Comparison of ENCODE assay signal across 19 cellular contexts in genomic region chr13:99330942-99331341, GRCh38. TPM values are rescaled to one million over a fixed set of nuclear protein-coding genes. Genes with fewer than 3 reads are reported as not detected.
DNase-seq lines count a peak whose midpoint lies in the region; ATAC-seq, FAIRE-seq and TF ChIP-seq lines count a peak whose summit lies in the region.
"Had no signal": no experiment of that assay in that cellular context is flagged by ENCODE, and none has a peak within 500 bp of the region (broad histone marks: within the 10 kb centered on the region; RNA-seq: fewer than 3 reads in every experiment).

No MANE protein-coding gene starts in this region.

- no peaks in the 10 kb centered on the region for H3K9me3 Mint-ChIP-seq in activated T-helper 17 cell treated with anti-CD3 and anti-CD28 coated beads, Interleukin-2, amount 50 U/mL, for 72 hours
- peaks cover 0 to 1% (median 0%) of the 10 kb centered on the region in 7 donors for H3K9me3 Mint-ChIP-seq in CD14-positive monocyte
- H3K9me3 Mint-ChIP-seq: CD4-positive, alpha-beta memory T cell; GM23338 had no signal

- peak overlapping the region; percentile 23 for H3K4me3 Mint-ChIP-seq in activated T-helper 17 cell treated with anti-CD3 and anti-CD28 coated beads, Interleukin-2, amount 50 U/mL, for 72 hours
- H3K4me3 Mint-ChIP-seq in CD14-positive monocyte = no peak overlapping the region
- H3K4me3 Mint-ChIP-seq: GM23338 had no signal

- H3K27ac ChIP-seq in Karpas-422 (ENCODE audit: low read length) = peak overlapping the region; percentile 95; the same call in 1 of the 2 replicates
- H3K27ac ChIP-seq in OCI-LY7 (ENCODE audit: low read depth, low read length, poor library complexity, severe bottlenecking) = no peak overlapping the region
- peak overlapping the region; percentile 35 for H3K27ac ChIP-seq in smooth muscle cell (ENCODE audit: low read depth)
- H3K27ac ChIP-seq in spleen = no peak overlapping the region

- no peaks in the 10 kb centered on the region for H3F3A ChIP-seq in smooth muscle cell (ENCODE audit: low read depth)

- H3K36me3 ChIP-seq in Karpas-422 (ENCODE audit: insufficient read depth, low read length) (peaks cover 12% of the 10 kb centered on the region; the same call in 1 of the 2 replicates), OCI-LY7 (ENCODE audit: insufficient read depth, low read length) (peaks cover 23% of the 10 kb centered on the region), smooth muscle cell (ENCODE audit: low read depth) (no peaks in the 10 kb centered on the region), spleen (peaks cover 0 to 32% (median 9%) of the 10 kb centered on the region in 6 donors)

- no peak for FAIRE-seq in RCC 7860 (lab: Jason Lieb, UNC)
- FAIRE-seq: A204.1, HTR-8/SVneo had no signal

- H3K27me3 ChIP-seq in Karpas-422 (ENCODE audit: low read length) (no peaks in the 10 kb centered on the region), smooth muscle cell (ENCODE audit: low read depth) (no peaks in the 10 kb centered on the region), spleen (replicated peaks in 1 of 7) (no peaks in the 10 kb centered on the region)
- H3K27me3 ChIP-seq: BE2C had no signal

- POLR2A ChIA-PET in OCI-LY7 (lab: Charles Lee) = interaction anchor here (0.9 to 1.5 kb wide), 2 partner anchors 13 to 204 kb away, joined by 3 to 4 read pairs; no protein-coding TSS in a partner anchor

- ATAC-seq in activated T-helper 17 cell treated with anti-CD3 and anti-CD28 coated beads, Interleukin-2, amount 50 U/mL, for 72 hours (replicated peaks) = no peak
- ATAC-seq: GM23338 had no signal

- no peak for TF ChIP-seq CTCF in OCI-LY7 (conservative IDR thresholded peaks at IDR 0.05; ENCODE audit: low read length)
- TF ChIP-seq CTCF in smooth muscle cell (IDR thresholded peaks at IDR 0.05; ENCODE audit: borderline replicate concordance, insufficient read depth, poor library complexity, severe bottlenecking) = no peak
- TF ChIP-seq CTCF in spleen (IDR thresholded peaks at IDR 0.05 in 8 of 11, conservative IDR thresholded peaks at IDR 0.05 in 3 of 11) = no peak
- TF ChIP-seq CTCF in CD14-positive monocyte (IDR thresholded peaks at IDR 0.05) = no peak

- peaks cover 73% of the 10 kb centered on the region for H3K36me3 Mint-ChIP-seq in activated T-helper 17 cell treated with anti-CD3 and anti-CD28 coated beads, Interleukin-2, amount 50 U/mL, for 72 hours (ENCODE audit: low read depth)
- H3K36me3 Mint-ChIP-seq in CD14-positive monocyte = peaks cover 46 to 51% of the 10 kb centered on the region in 2 donors

- TF ChIP-seq POLR2A in spleen (IDR thresholded peaks at IDR 0.05) = no peak

- peaks cover 9% of the 10 kb centered on the region for H3K79me2 ChIP-seq in Karpas-422 (ENCODE audit: low read length)
- no peaks in the 10 kb centered on the region for H3K79me2 ChIP-seq in OCI-LY7 (ENCODE audit: insufficient read depth, low read depth, low read length)
- H3K79me2 ChIP-seq in smooth muscle cell (ENCODE audit: low read depth) = no peaks in the 10 kb centered on the region

- H2AFZ ChIP-seq in Karpas-422 (ENCODE audit: low read length) (no peak overlapping the region), OCI-LY7 (ENCODE audit: low read length) (no peak overlapping the region), smooth muscle cell (ENCODE audit: low read depth) (no peak overlapping the region)
- H2AFZ ChIP-seq: GM23338 had no signal

- H3K4me1 Mint-ChIP-seq in activated T-helper 17 cell treated with anti-CD3 and anti-CD28 coated beads, Interleukin-2, amount 50 U/mL, for 72 hours = peaks cover 38% of the 10 kb centered on the region
- H3K4me1 Mint-ChIP-seq in CD14-positive monocyte = peaks cover 28% of the 10 kb centered on the region

- no peaks in the 10 kb centered on the region for H4K20me1 ChIP-seq in Karpas-422 (ENCODE audit: insufficient read depth, low read depth, low read length)
- H4K20me1 ChIP-seq in OCI-LY7 (ENCODE audit: insufficient read depth, low read length) = no peaks in the 10 kb centered on the region
- H4K20me1 ChIP-seq in smooth muscle cell (ENCODE audit: low read depth) = no peaks in the 10 kb centered on the region

- H3K4me1 ChIP-seq in Karpas-422 (ENCODE audit: low read length) = peaks cover 70% of the 10 kb centered on the region
- peaks cover 49% of the 10 kb centered on the region for H3K4me1 ChIP-seq in OCI-LY7 (ENCODE audit: insufficient read depth, low read length, poor library complexity, severe bottlenecking)
- H3K4me1 ChIP-seq in smooth muscle cell (ENCODE audit: low read depth) = peaks cover 9% of the 10 kb centered on the region
- peaks cover 3 to 55% (median 28%) of the 10 kb centered on the region in 6 donors for H3K4me1 ChIP-seq in spleen

- H3K9ac ChIP-seq in Karpas-422 (ENCODE audit: low read length) (no peak overlapping the region), smooth muscle cell (ENCODE audit: low read depth) (no peak overlapping the region)

- CTCF ChIA-PET in OCI-LY7 (lab: Charles Lee; ENCODE audit: unreplicated experiment) = no interaction called here

- H3K27ac Mint-ChIP-seq in activated T-helper 17 cell treated with anti-CD3 and anti-CD28 coated beads, Interleukin-2, amount 50 U/mL, for 72 hours = no peak overlapping the region
- peak overlapping the region in 2 of 7 donors; percentile 16 to 54 for H3K27ac Mint-ChIP-seq in CD14-positive monocyte
- H3K27ac Mint-ChIP-seq: GM23338 had no signal

- no peaks in the 10 kb centered on the region for H3K27me3 Mint-ChIP-seq in activated T-helper 17 cell treated with anti-CD3 and anti-CD28 coated beads, Interleukin-2, amount 50 U/mL, for 72 hours
- H3K27me3 Mint-ChIP-seq in CD14-positive monocyte (ENCODE audit: low read depth in 3 of 3) = peaks cover 0 to 2% (median 1%) of the 10 kb centered on the region in 3 donors
- H3K27me3 Mint-ChIP-seq: CD4-positive, alpha-beta memory T cell had no signal

- H3K4me2 ChIP-seq in Karpas-422 (ENCODE audit: low read depth, low read length, poor library complexity, severe bottlenecking) (no peak overlapping the region), OCI-LY7 (ENCODE audit: low read length) (peak overlapping the region; percentile 4; the same call in 1 of the 2 replicates), smooth muscle cell (peak overlapping the region; percentile 47)
- H3K4me2 ChIP-seq: GM23338 had no signal

- WGBS in smooth muscle cell (ENCODE audit: low lambda C conversion rate) = 26% methylated on average over 6 of the region's 6 CpGs
- WGBS in spleen, 5 donors = 61 to 81% (median 70%) methylated on average over 6 of the region's 6 CpGs

- DNase-seq in Karpas-422 (no peak), OCI-LY7 (ENCODE audit: low spot score) (no peak), smooth muscle cell (lab: John Stamatoyannopoulos, UW; ENCODE audit: unreplicated experiment) (no peak), RCC 7860 (ENCODE audit: low spot score) (no peak), spleen (no peak), CD14-positive monocyte (ENCODE audit: low spot score) (no peak)
- DNase-seq: ACHN; BE2C; C1 segment of cervical spinal cord; CD4-positive, alpha-beta memory T cell; DMS153; DMS79 treated with DMSO at 0.1 percent for 48 hours; GF-D8; HCEC 1CT; IMR-90 had no signal

- intact Hi-C loops in OCI-LY7 (cut with micrococcal nuclease; ENCODE audit: unreplicated experiment) = no loop called here
- intact Hi-C loops in spleen (cut with DNase I; ENCODE audit: low total_unique reads) = no loop called here
- intact Hi-C loops in CD14-positive monocyte (cut with micrococcal nuclease) = no loop called here

- H3K4me3 ChIP-seq in Karpas-422 (ENCODE audit: low read length) (no peak overlapping the region), OCI-LY7 (ENCODE audit: low read depth, low read length, poor library complexity, severe bottlenecking) (no peak overlapping the region), smooth muscle cell (no peak overlapping the region), spleen (no peak overlapping the region)
- H3K4me3 ChIP-seq: GM23338 had no signal

- no peaks in the 10 kb centered on the region for H3K9me3 ChIP-seq in Karpas-422 (ENCODE audit: low read length)
- no peaks in the 10 kb centered on the region for H3K9me3 ChIP-seq in OCI-LY7 (ENCODE audit: low read length)
- H3K9me3 ChIP-seq in smooth muscle cell (replicated peaks; ENCODE audit: low read depth) = no peaks in the 10 kb centered on the region
- H3K9me3 ChIP-seq in spleen = no peaks in the 10 kb centered on the region
- H3K9me3 ChIP-seq: BE2C had no signal

- no peaks in the 10 kb centered on the region for H3K9me2 ChIP-seq in Karpas-422 (replicated peaks; ENCODE audit: insufficient read depth, low read length)
- no peaks in the 10 kb centered on the region for H3K9me2 ChIP-seq in OCI-LY7 (ENCODE audit: insufficient read depth, low read length)

- BruUV-seq in OCI-LY7 (replicated peaks; lab: Mats Ljungman, UMichigan) = no TSS peak

RNA-seq across cellular contexts. Expression of gene GPR183, which starts 23.7 kb away (rescaled TPM):
- total RNA-seq in Karpas-422 (2014; rRNA removed; shearing (Covaris generic); ENCODE audit: low replicate concordance) = 0.11 TPM in 1 of 2 replicates, not detected in the other
- not detected in 2 replicates for total RNA-seq in OCI-LY7 (2014; rRNA removed; shearing (Covaris generic))
- total RNA-seq in OCI-LY7 (2022) = not detected in 2 replicates
- 10 to 100 TPM; 92.4 to 95.1 TPM for total RNA-seq in activated T-helper 17 cell treated with anti-CD3 and anti-CD28 coated beads, Interleukin-2, amount 50 U/mL, for 72 hours
- total RNA-seq in smooth muscle cell = 33.0 and 46.4 TPM in 2 replicates
- polyA plus RNA-seq in smooth muscle cell = 26.8 and 32.4 TPM in 2 replicates
- 10 to 100 TPM; 29.1 to 83.6 (median 53.4) TPM for total RNA-seq in spleen
- 10 to 100 TPM; 56.0 to 68.0 (median 60.6) TPM for polyA plus RNA-seq in spleen
- 100 to 1,000 TPM; 190 to 288 TPM for polyA plus RNA-seq in CD14-positive monocyte
- total RNA-seq: GM23338 had no signal

Comparison
In these comparisons a context has a peak if more than half of its experiments do, and no peak if none do; other contexts are left out.
1. H3K27ac ChIP-seq: peak in Karpas-422 (single experiment) and smooth muscle cell (single experiment); none in OCI-LY7 (single experiment) and spleen (0 of 8).
2. RNA of gene GPR183, which starts 23.7 kb away (total RNA-seq): 92.4 to 95.1 TPM in activated T-helper 17 cell treated with anti-CD3 and anti-CD28 coated beads, Interleukin-2, amount 50 U/mL, for 72 hours, 29.1 to 83.6 TPM in spleen and 33.0 to 46.4 TPM in smooth muscle cell; 0.11 TPM in Karpas-422 and not detected in OCI-LY7; every median in the first group is over 10 times any median in the second.